9 cellular contexts compared by ENCODE assay signal in the genomic region with DNA sequence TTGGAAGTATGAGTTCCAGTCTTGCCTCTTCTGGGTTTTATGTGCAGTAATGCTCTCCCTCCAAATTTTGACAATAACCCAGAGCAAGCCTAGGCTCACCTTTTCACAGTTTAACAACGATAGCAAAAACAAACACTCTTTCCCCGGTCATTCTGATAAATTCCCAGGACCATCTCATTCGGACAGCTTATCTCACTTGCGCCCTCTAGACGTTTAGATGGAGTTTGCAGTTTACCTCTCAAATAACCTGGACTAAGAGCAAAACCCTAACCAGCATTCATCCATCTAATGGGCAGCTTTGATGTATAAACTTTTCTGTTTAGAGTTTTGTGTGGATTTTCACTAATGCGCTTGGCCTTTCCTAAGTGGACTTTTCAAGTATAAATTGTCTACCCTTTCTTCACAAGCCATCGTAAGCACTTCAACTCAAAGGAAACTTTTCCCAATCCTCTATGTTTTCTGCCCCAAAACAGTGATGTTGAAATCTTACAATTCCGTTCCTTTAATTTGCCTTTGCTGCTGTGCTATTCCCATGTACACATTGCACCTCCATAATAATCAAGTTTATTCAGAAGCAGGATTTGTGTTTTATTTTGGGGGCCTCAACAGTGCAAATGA.
DNase-seq lines count a peak whose midpoint lies in the region; ATAC-seq and TF ChIP-seq lines count a peak whose summit lies in the region.
"Had no signal": no experiment of that assay in that cellular context is flagged by ENCODE, and none has a peak within 500 bp of the region (broad histone marks: within the 10 kb centered on the region; RNA-seq: fewer than 3 reads in every experiment).

No MANE protein-coding gene starts in this region.

- ATAC-seq in Right ventricle myocardium inferior (no peak), GM18870 (IDR thresholded peaks at IDR 0.05; ENCODE audit: unreplicated experiment) (no peak), GM21423 (IDR thresholded peaks at IDR 0.05; ENCODE audit: unreplicated experiment) (no peak)

- no peaks in the 10 kb centered on the region for H3K4me1 ChIP-seq in cardiac muscle cell (ENCODE audit: low read depth)

- DNase-seq in cardiac muscle cell (ENCODE audit: low read depth in 1 of 2, low spot score in 1 of 2) (peak; percentile 53 to 59), Right ventricle myocardium inferior (ENCODE audit: missing footprints) (no peak), NCI-H146 treated with DMSO at 0.1 percent for 48 hours (lab: John Stamatoyannopoulos, UW; ENCODE audit: unreplicated experiment) (peak; percentile 23), ecto neural progenitor cell (ENCODE audit: low spot score) (peak; percentile 49), pons (ENCODE audit: low spot score) (peak; percentile 23), NCI-H1092 (lab: John Stamatoyannopoulos, UW) (no peak)
- DNase-seq: activated naive CD8-positive, alpha-beta T cell treated with anti-CD3 and anti-CD28 coated beads, Interleukin-2, amount 10 ng/mL, durations not matched to agents 7 days and 5 days had no signal

- H3K36me3 ChIP-seq in cardiac muscle cell, result peaks cover 14% of the 10 kb centered on the region

- H3K4me3 ChIP-seq in cardiac muscle cell, result no peak overlapping the region

- H3K27ac ChIP-seq in cardiac muscle cell, result no peak overlapping the region

- H3K27me3 ChIP-seq in cardiac muscle cell, result no peaks in the 10 kb centered on the region

- H3K9me3 ChIP-seq in cardiac muscle cell (ENCODE audit: low read depth), result no peaks in the 10 kb centered on the region

- intact Hi-C loops in Right ventricle myocardium inferior (cut with DNase I), result no loop called here

- TF ChIP-seq CTCF in cardiac muscle cell (IDR thresholded peaks at IDR 0.05; ENCODE audit: low read depth, low read length), result peak; percentile 71

Comparison
In these comparisons a context has a peak if more than half of its experiments do, and no peak if none do; other contexts are left out.
1. DNase-seq: peak in cardiac muscle cell (2 of 2), NCI-H146 treated with DMSO at 0.1 percent for 48 hours (single experiment), ecto neural progenitor cell (single experiment) and pons (single experiment); none in Right ventricle myocardium inferior (single experiment) and NCI-H1092 (single experiment).